ENCODE assay signal across 24 cellular contexts in genomic region chr4:5462896-5463295, GRCh38.
A peak's percentile ranks its signal among the peaks of the same experiment; 100 is the strongest.
DNase-seq lines count a peak whose midpoint lies in the region; ATAC-seq, FAIRE-seq and TF ChIP-seq lines count a peak whose summit lies in the region.
"Had no signal": no experiment of that assay in that cellular context is flagged by ENCODE, and none has a peak within 500 bp of the region (broad histone marks: within the 10 kb centered on the region; RNA-seq: fewer than 3 reads in every experiment).

No MANE protein-coding gene starts in this region.

- H3K36me3 Mint-ChIP-seq in chondrocyte (ENCODE audit: low read depth) = peaks cover 9% of the 10 kb centered on the region
- H3K36me3 Mint-ChIP-seq in osteocyte (ENCODE audit: unreplicated experiment) = peaks cover 21% of the 10 kb centered on the region
- H3K36me3 Mint-ChIP-seq: CD8-positive, alpha-beta memory T cell had no signal

- no peak for TF ChIP-seq EP300 in upper lobe of left lung (IDR thresholded peaks at IDR 0.05)

- ATAC-seq in upper lobe of left lung (ENCODE audit: low FRiP score in 2 of 2) (no peak), GM18511 (IDR thresholded peaks at IDR 0.05; ENCODE audit: unreplicated experiment) (no peak)
- ATAC-seq: A549, HCT116 had no signal

- TF ChIP-seq CTCF in chondrocyte (IDR thresholded peaks at IDR 0.05) (no peak), osteocyte (IDR thresholded peaks at IDR 0.05) (no peak), upper lobe of left lung (IDR thresholded peaks at IDR 0.05) (no peak)

- no peak for TF ChIP-seq POLR2A in upper lobe of left lung (IDR thresholded peaks at IDR 0.05)

- no peak for DNase-seq in chondrocyte (ENCODE audit: low spot score)
- DNase-seq in mesenteric fat pad (ENCODE audit: low spot score) = peak; percentile 51
- DNase-seq in osteocyte (ENCODE audit: extremely low spot score, unreplicated experiment) = peak; percentile 42
- no peak for DNase-seq in upper lobe of left lung
- DNase-seq in small intestine = no peak
- DNase-seq in COR-L47 (lab: John Stamatoyannopoulos, UW) = no peak
- DNase-seq: 8988T; ACHN; AML-193; BE2C; Calu3; CD4-positive, alpha-beta T cell; CD8-positive, alpha-beta memory T cell; DMS53; DMS79 treated with DMSO at 0.1 percent for 48 hours; GM23248; H9 had no signal

- H3K9me3 ChIP-seq in upper lobe of left lung (no peaks in the 10 kb centered on the region), small intestine (ENCODE audit: control insufficient read depth, low read depth) (no peaks in the 10 kb centered on the region)
- H3K9me3 ChIP-seq: A549, BE2C had no signal

- H3K27ac ChIP-seq in upper lobe of left lung (no peak overlapping the region), small intestine (ENCODE audit: low read depth in 1 of 2, low read length in 1 of 2) (no peak overlapping the region)
- H3K27ac ChIP-seq: A549; BLaER1 treated with 17β-estradiol and CSF1 and Interleukin-3, amounts not matched to agents 10 nM and 100 nM; GM23248 had no signal

- WGBS in upper lobe of left lung, 2 donors = 87 to 89% methylated on average over 12 to 14 of the region's 14 CpGs
- 79 to 87% (median 84%) methylated on average over 14 of the region's 14 CpGs for WGBS in small intestine, 3 donors

- H3K36me3 ChIP-seq in upper lobe of left lung (no peaks in the 10 kb centered on the region), small intestine (ENCODE audit: control insufficient read depth in 2 of 2, insufficient read depth in 2 of 2, low read length in 2 of 2) (no peaks in the 10 kb centered on the region)
- H3K36me3 ChIP-seq: BE2C had no signal

- H3K4me3 ChIP-seq in upper lobe of left lung (no peak overlapping the region), small intestine (ENCODE audit: low read depth in 1 of 2, low read length in 2 of 2) (no peak overlapping the region)
- H3K4me3 ChIP-seq: A549; BLaER1 treated with 17β-estradiol and CSF1 and Interleukin-3, amounts not matched to agents 10 nM and 100 nM; GM23248 had no signal

- H3K4me1 Mint-ChIP-seq in chondrocyte (ENCODE audit: low read depth) (no peaks in the 10 kb centered on the region), osteocyte (ENCODE audit: unreplicated experiment) (no peaks in the 10 kb centered on the region)
- H3K4me1 Mint-ChIP-seq: CD14-positive monocyte; CD8-positive, alpha-beta memory T cell had no signal

- H3K4me1 ChIP-seq in upper lobe of left lung = no peaks in the 10 kb centered on the region
- H3K4me1 ChIP-seq in small intestine (ENCODE audit: control insufficient read depth in 2 of 2, insufficient read depth in 1 of 2, low read depth in 1 of 2, low read length in 1 of 2) = no peaks in the 10 kb centered on the region
- H3K4me1 ChIP-seq: A549, BE2C had no signal

- no peak for FAIRE-seq in small intestine (lab: Jason Lieb, UNC)
- FAIRE-seq: A549, GM12892, GM19239 had no signal

- H3K27me3 Mint-ChIP-seq in chondrocyte (ENCODE audit: low read depth) (no peaks in the 10 kb centered on the region), osteocyte (ENCODE audit: unreplicated experiment) (no peaks in the 10 kb centered on the region)
- H3K27me3 Mint-ChIP-seq: CD4-positive, alpha-beta T cell had no signal

- H3K4me3 Mint-ChIP-seq in chondrocyte (ENCODE audit: unreplicated experiment) (no peak overlapping the region), osteocyte (ENCODE audit: unreplicated experiment) (no peak overlapping the region)
- H3K4me3 Mint-ChIP-seq: CD14-positive monocyte; CD4-positive, alpha-beta T cell; CD8-positive, alpha-beta memory T cell; H9 had no signal

- H3K27ac Mint-ChIP-seq in chondrocyte (ENCODE audit: unreplicated experiment) = peak overlapping the region; percentile 22
- H3K27ac Mint-ChIP-seq in osteocyte (ENCODE audit: unreplicated experiment) = no peak overlapping the region
- H3K27ac Mint-ChIP-seq: CD4-positive, alpha-beta T cell; CD8-positive, alpha-beta memory T cell had no signal

- H3K27me3 ChIP-seq in upper lobe of left lung (no peaks in the 10 kb centered on the region), small intestine (ENCODE audit: control insufficient read depth in 2 of 2, insufficient read depth in 2 of 2, low read length in 2 of 2) (no peaks in the 10 kb centered on the region)
- H3K27me3 ChIP-seq: BE2C; BLaER1 treated with 17β-estradiol and CSF1 and Interleukin-3, amounts not matched to agents 10 nM and 100 nM had no signal

- H3K9me3 Mint-ChIP-seq in chondrocyte (ENCODE audit: low read depth) = no peaks in the 10 kb centered on the region
- no peaks in the 10 kb centered on the region for H3K9me3 Mint-ChIP-seq in osteocyte (ENCODE audit: unreplicated experiment)
- H3K9me3 Mint-ChIP-seq: CD14-positive monocyte; CD4-positive, alpha-beta T cell; CD8-positive, alpha-beta memory T cell; H9 had no signal

Comparison
In these comparisons a context has a peak if more than half of its experiments do, and no peak if none do; other contexts are left out.
1. DNase-seq: peak in mesenteric fat pad (single experiment) and osteocyte (single experiment); none in chondrocyte (single experiment), upper lobe of left lung (0 of 2), small intestine (single experiment) and COR-L47 (single experiment).